8 cellular contexts compared by ENCODE assay signal in genomic region chr2:30448308-30448707, GRCh38. TPM values are rescaled to one million over a fixed set of nuclear protein-coding genes. Genes with fewer than 3 reads are reported as not detected.
DNase-seq lines count a peak whose midpoint lies in the region; ATAC-seq and TF ChIP-seq lines count a peak whose summit lies in the region.

No MANE protein-coding gene starts in this region.

- H2AFZ ChIP-seq in ACC112 (ENCODE audit: low read length, unreplicated experiment) (no peak overlapping the region), mesenchymal stem cell (ENCODE audit: low read depth, low read length) (no peak overlapping the region)

- H3K36me3 ChIP-seq in ACC112 (ENCODE audit: insufficient read depth, low read length) = no peaks in the 10 kb centered on the region
- no peaks in the 10 kb centered on the region for H3K36me3 ChIP-seq in adipocyte (ENCODE audit: control insufficient read depth, insufficient read depth, low read length, severe bottlenecking)
- no peaks in the 10 kb centered on the region for H3K36me3 ChIP-seq in mesenchymal stem cell (ENCODE audit: control insufficient read depth in 1 of 2, insufficient read depth in 2 of 2, low read depth in 1 of 2, low read length in 2 of 2)

- no peak overlapping the region for H4K8ac ChIP-seq in mesenchymal stem cell (ENCODE audit: low read length)

- no peak overlapping the region for H3K18ac ChIP-seq in mesenchymal stem cell (ENCODE audit: low read depth in 1 of 2, low read length in 2 of 2)

- H2BK5ac ChIP-seq in mesenchymal stem cell (ENCODE audit: low read depth, low read length, poor library complexity, severe bottlenecking) = no peak overlapping the region

- no peak overlapping the region for H3K23ac ChIP-seq in mesenchymal stem cell (ENCODE audit: low read length in 2 of 2)

- DNase-seq in HFFc6 (no peak), adipocyte (ENCODE audit: low read depth) (no peak), mesenchymal stem cell (no peak), DMS79 (lab: John Stamatoyannopoulos, UW) (no peak)

- no peak overlapping the region for H4K91ac ChIP-seq in mesenchymal stem cell (ENCODE audit: low read length)

- H3K27ac Mint-ChIP-seq in HFFc6 = peak overlapping the region; percentile 95

- no peaks in the 10 kb centered on the region for H3K9me3 Mint-ChIP-seq in HFFc6

- H3K4me3 ChIP-seq in ACC112 (ENCODE audit: low read depth, low read length) (peak overlapping the region; percentile 90), adipocyte (ENCODE audit: low read length) (peak overlapping the region; percentile 91), mesenchymal stem cell (ENCODE audit: insufficient read depth in 1 of 2, low read depth in 1 of 2, low read length in 2 of 2) (peak overlapping the region in 1 of 2 experiments; percentile 96)

- no peak overlapping the region for H2BK15ac ChIP-seq in mesenchymal stem cell (ENCODE audit: low read depth, poor library complexity, severe bottlenecking)

- no peak overlapping the region for H3K14ac ChIP-seq in mesenchymal stem cell (ENCODE audit: low read length in 2 of 2)

- H3K9me3 ChIP-seq in adipocyte (ENCODE audit: control insufficient read depth, low read length) = no peaks in the 10 kb centered on the region
- no peaks in the 10 kb centered on the region for H3K9me3 ChIP-seq in mesenchymal stem cell (ENCODE audit: control insufficient read depth, low read length)

- no peaks in the 10 kb centered on the region; the same call in 1 of the 2 replicates for H3K27me3 Mint-ChIP-seq in HFFc6 (ENCODE audit: insufficient read depth)

- H3K4me1 ChIP-seq in ACC112 (ENCODE audit: control insufficient read depth, insufficient read depth, low read length, unreplicated experiment) (peaks cover 11% of the 10 kb centered on the region), adipocyte (ENCODE audit: control insufficient read depth, insufficient read depth, low read length) (peaks cover 39% of the 10 kb centered on the region), mesenchymal stem cell (ENCODE audit: control insufficient read depth, insufficient read depth, low read depth, low read length) (peaks cover 5% of the 10 kb centered on the region)

- peaks cover 43% of the 10 kb centered on the region for H3K4me1 Mint-ChIP-seq in HFFc6 (ENCODE audit: low read depth)

- H3K79me1 ChIP-seq in mesenchymal stem cell (replicated peaks; ENCODE audit: low read length, poor library complexity, severe bottlenecking) = peaks cover 24% of the 10 kb centered on the region

- H3K27me3 ChIP-seq in ACC112 (ENCODE audit: insufficient read depth, low read length) (no peaks in the 10 kb centered on the region), adipocyte (replicated peaks; ENCODE audit: control insufficient read depth, insufficient read depth, low read length) (no peaks in the 10 kb centered on the region), mesenchymal stem cell (ENCODE audit: control insufficient read depth in 1 of 2, insufficient read depth in 1 of 2, low read length in 2 of 2) (no peaks in the 10 kb centered on the region)

- H3K9ac ChIP-seq in adipocyte (ENCODE audit: low read length) (no peak overlapping the region), mesenchymal stem cell (ENCODE audit: low read length) (peak overlapping the region; percentile 95)

- peaks cover 6% of the 10 kb centered on the region; the same call in 1 of the 2 replicates for H3K36me3 Mint-ChIP-seq in HFFc6 (ENCODE audit: low read depth)

- H3K79me2 ChIP-seq in ACC112 (ENCODE audit: control insufficient read depth, insufficient read depth, low read length, unreplicated experiment) = peaks cover 40% of the 10 kb centered on the region

- ATAC-seq in HG03097 (IDR thresholded peaks at IDR 0.05; ENCODE audit: low FRiP score, unreplicated experiment) (no peak), GM18858 (IDR thresholded peaks at IDR 0.05; ENCODE audit: unreplicated experiment) (no peak), GM21786 (IDR thresholded peaks at IDR 0.05; ENCODE audit: unreplicated experiment) (no peak)

- H2AK5ac ChIP-seq in mesenchymal stem cell (ENCODE audit: low read length, severe bottlenecking) = no peak overlapping the region

- peak overlapping the region; percentile 93 for H3K4me3 Mint-ChIP-seq in HFFc6

- no peak overlapping the region for H2BK12ac ChIP-seq in mesenchymal stem cell (ENCODE audit: low read length in 2 of 2)

- no peak for TF ChIP-seq CTCF in HFFc6 (IDR thresholded peaks at IDR 0.05)

- no peak overlapping the region for H3K4ac ChIP-seq in mesenchymal stem cell (ENCODE audit: low read depth in 1 of 2, low read length in 2 of 2)

- H3K4me2 ChIP-seq in mesenchymal stem cell (ENCODE audit: low read length, poor library complexity, severe bottlenecking) = no peak overlapping the region

- no peak overlapping the region for H2BK120ac ChIP-seq in mesenchymal stem cell (ENCODE audit: low read depth, low read length)

- H3K27ac ChIP-seq in ACC112 (ENCODE audit: low read depth, low read length) (no peak overlapping the region), mesenchymal stem cell (ENCODE audit: low read length, poor library complexity, severe bottlenecking) (no peak overlapping the region)

- WGBS in mesenchymal stem cell = 91% methylated on average over 4 of the region's 4 CpGs

RNA-seq across cellular contexts. Expression of gene LCLAT1, which starts 1.3 kb away (rescaled TPM):
- 10 to 100 TPM; 21.0 to 27.0 (median 23.0) TPM for total RNA-seq in HFFc6 (2021; fragmentation: NEBNext Ultra II Directional; extraction: Animal tissue kit (Norgen Biotek cat#: 25700))
- polyA plus RNA-seq in mesenchymal stem cell (2013, experiment 1 of 2) = 10.0 TPM
- 10.0 TPM for polyA plus RNA-seq in mesenchymal stem cell (2013, experiment 2 of 2)
